In the genomic region with DNA sequence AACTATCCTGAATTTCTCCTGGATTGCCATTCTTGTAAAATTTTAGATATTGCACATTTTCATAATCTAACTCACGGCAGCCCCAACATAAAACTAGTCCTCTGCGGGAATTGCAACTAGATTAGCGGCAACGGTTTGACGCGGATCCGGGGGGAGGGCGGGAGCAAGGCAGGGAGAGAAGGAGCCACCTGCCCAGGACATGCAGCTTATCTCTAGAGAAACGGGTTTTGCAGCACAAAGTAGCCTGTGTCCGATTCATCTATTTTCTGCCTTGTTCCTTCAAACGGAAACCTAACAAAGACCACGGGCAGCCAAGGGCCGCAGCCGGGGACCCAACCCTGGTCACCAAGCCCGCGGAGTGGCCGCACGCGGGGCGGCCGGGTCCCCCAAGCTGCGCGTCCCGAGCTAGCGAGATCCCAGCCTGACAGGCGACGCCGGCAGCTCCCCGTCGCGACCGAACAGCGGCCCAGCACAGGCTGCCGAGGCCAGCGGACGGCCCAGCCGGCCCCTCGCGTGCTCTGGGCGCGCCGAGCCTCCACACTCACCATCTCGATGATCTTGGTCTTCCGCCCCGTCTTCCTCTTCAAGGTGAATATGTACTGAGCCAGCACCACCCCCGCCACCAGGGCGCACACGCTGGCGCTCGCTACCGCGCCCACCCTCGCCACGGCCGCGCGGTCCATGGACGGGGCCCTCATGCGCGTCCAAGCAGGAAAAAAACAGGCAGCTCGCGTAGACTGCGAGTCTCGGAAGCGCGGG, we compare ENCODE assay signal across 1 cellular context.
TF ChIP-seq lines count a peak whose summit lies in the region.

NT5C3A (minus strand) TSS at position 754 of the 759 bp plus-strand sequence; CDS start at position 683, 71 bp downstream.

TF ChIP-seq in K562, 482 proteins besides CTCF, POLR2A, EP300 and RAD21 (continued from another document and continues in another):
- TF ChIP-seq E2F1 (CRISPR knock-in tag; IDR thresholded peaks at IDR 0.05) (peak; percentile 46), ETS1 (conservative IDR thresholded peaks at IDR 0.05; ENCODE audit: control insufficient read depth, low read depth, low read length) (peak; percentile 42; the same call in 1 of the 2 replicates), RREB1 (CRISPR knock-in tag; IDR thresholded peaks at IDR 0.05) (peak; percentile 61; the same call in 1 of the 2 replicates), MNT (conservative IDR thresholded peaks at IDR 0.05) (0 out of 4 replicates have a peak, but pooled peaks have one; percentile 20 to 63), SUPT5H (IDR thresholded peaks at IDR 0.05) (peak; percentile 79), ELF4 (CRISPR knock-in tag; IDR thresholded peaks at IDR 0.05) (no peak), SP1 (CRISPR knock-in tag; IDR thresholded peaks at IDR 0.05) (peak; percentile 69), E2F3 (CRISPR knock-in tag; IDR thresholded peaks at IDR 0.05) (no peak; the same call in 1 of the 2 replicates), MAZ (CRISPR knock-in tag; conservative IDR thresholded peaks at IDR 0.05 in 1 of 2, IDR thresholded peaks at IDR 0.05 in 1 of 2) (peak in 1 of 2 experiments; percentile 47; a peak in 2 of 4 replicates), FOXP1 (CRISPR knock-in tag; IDR thresholded peaks at IDR 0.05) (no peak; the same call in 1 of the 2 replicates), CHD1 (IDR thresholded peaks at IDR 0.05; ENCODE audit: low read length) (peak; percentile 65), CREM (IDR thresholded peaks at IDR 0.05; ENCODE audit: low read depth) (peak; percentile 57; the same call in 1 of the 2 replicates), BRCA1 (IDR thresholded peaks at IDR 0.05) (no peak), BRCA1 (CRISPR knock-in tag; IDR thresholded peaks at IDR 0.05) (0 out of 2 replicates have a peak, but pooled peaks have one; percentile 75), RBM17 (IDR thresholded peaks at IDR 0.05; ENCODE audit: borderline replicate concordance, low read depth, low read length) (no peak), NONO (IDR thresholded peaks at IDR 0.05; ENCODE audit: low read depth in 2 of 2, low read length in 1 of 2) (0 out of 4 replicates have a peak, but pooled peaks of 1 of the 2 experiments have one; percentile 28), PHF8 (IDR thresholded peaks at IDR 0.05; ENCODE audit: borderline replicate concordance, low read length) (peak; percentile 71; the same call in 1 of the 2 replicates), PHF20 (IDR thresholded peaks at IDR 0.05; ENCODE audit: partially characterized antibody) (peak; percentile 68), SMAD4 (CRISPR knock-in tag; conservative IDR thresholded peaks at IDR 0.05) (peak; percentile 57; the same call in 1 of the 2 replicates), ZNF79 (CRISPR knock-in tag; IDR thresholded peaks at IDR 0.05; ENCODE audit: low read depth) (no peak), CTBP1 (IDR thresholded peaks at IDR 0.05; ENCODE audit: borderline replicate concordance) (0 out of 2 replicates have a peak, but pooled peaks have one; percentile 7), YY1 (IDR thresholded peaks at IDR 0.05; ENCODE audit: borderline replicate concordance in 1 of 3, control insufficient read depth in 1 of 3, extremely low read depth in 1 of 3, insufficient read depth in 3 of 3, insufficient read length in 1 of 3, insufficient replicate concordance in 2 of 3, low read depth in 1 of 3, low read length in 2 of 3) (peak in 1 of 3 experiments; percentile 26), SIN3A (IDR thresholded peaks at IDR 0.05; ENCODE audit: borderline replicate concordance in 2 of 2, control insufficient read depth in 1 of 2, low read depth in 2 of 2, low read length in 2 of 2) (peak in 1 of 2 experiments; percentile 22; a peak in 1 of 4 replicates), RCOR1 (IDR thresholded peaks at IDR 0.05; ENCODE audit: borderline replicate concordance in 1 of 2, low read depth in 2 of 2, low read length in 2 of 2) (peak in 1 of 2 experiments; percentile 37; a peak in 1 of 4 replicates), KDM2B (CRISPR knock-in tag; IDR thresholded peaks at IDR 0.05) (0 out of 2 replicates have a peak, but pooled peaks have one; percentile 64), CGGBP1 (CRISPR knock-in tag; IDR thresholded peaks at IDR 0.05) (no peak), KAT7 (CRISPR knock-in tag; IDR thresholded peaks at IDR 0.05; ENCODE audit: borderline replicate concordance) (0 out of 2 replicates have a peak, but pooled peaks have one; percentile 9), ATF7 (IDR thresholded peaks at IDR 0.05) (0 out of 2 replicates have a peak, but pooled peaks have one; percentile 5), SAFB (IDR thresholded peaks at IDR 0.05; ENCODE audit: borderline replicate concordance, low read depth, low read length) (peak; percentile 63), GTF3C2 (IDR thresholded peaks at IDR 0.05; ENCODE audit: borderline replicate concordance, extremely low read depth, insufficient read length) (no peak), JUND (IDR thresholded peaks at IDR 0.05; ENCODE audit: borderline replicate concordance, low read depth, low read length) (0 out of 2 replicates have a peak, but pooled peaks have one; percentile 0), JUND (tag; IDR thresholded peaks at IDR 0.05; ENCODE audit: borderline replicate concordance, low read depth, low read length) (no peak), TRIM24 (IDR thresholded peaks at IDR 0.05) (no peak)
- TF ChIP-seq, protein P1, sequence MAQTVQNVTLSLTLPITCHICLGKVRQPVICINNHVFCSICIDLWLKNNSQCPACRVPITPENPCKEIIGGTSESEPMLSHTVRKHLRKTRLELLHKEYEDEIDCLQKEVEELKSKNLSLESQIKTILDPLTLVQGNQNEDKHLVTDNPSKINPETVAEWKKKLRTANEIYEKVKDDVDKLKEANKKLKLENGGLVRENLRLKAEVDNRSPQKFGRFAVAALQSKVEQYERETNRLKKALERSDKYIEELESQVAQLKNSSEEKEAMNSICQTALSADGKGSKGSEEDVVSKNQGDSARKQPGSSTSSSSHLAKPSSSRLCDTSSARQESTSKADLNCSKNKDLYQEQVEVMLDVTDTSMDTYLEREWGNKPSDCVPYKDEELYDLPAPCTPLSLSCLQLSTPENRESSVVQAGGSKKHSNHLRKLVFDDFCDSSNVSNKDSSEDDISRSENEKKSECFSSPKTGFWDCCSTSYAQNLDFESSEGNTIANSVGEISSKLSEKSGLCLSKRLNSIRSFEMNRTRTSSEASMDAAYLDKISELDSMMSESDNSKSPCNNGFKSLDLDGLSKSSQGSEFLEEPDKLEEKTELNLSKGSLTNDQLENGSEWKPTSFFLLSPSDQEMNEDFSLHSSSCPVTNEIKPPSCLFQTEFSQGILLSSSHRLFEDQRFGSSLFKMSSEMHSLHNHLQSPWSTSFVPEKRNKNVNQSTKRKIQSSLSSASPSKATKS (CRISPR knock-in tag; IDR thresholded peaks at IDR 0.05): no peak
- TF ChIP-seq, protein P2, sequence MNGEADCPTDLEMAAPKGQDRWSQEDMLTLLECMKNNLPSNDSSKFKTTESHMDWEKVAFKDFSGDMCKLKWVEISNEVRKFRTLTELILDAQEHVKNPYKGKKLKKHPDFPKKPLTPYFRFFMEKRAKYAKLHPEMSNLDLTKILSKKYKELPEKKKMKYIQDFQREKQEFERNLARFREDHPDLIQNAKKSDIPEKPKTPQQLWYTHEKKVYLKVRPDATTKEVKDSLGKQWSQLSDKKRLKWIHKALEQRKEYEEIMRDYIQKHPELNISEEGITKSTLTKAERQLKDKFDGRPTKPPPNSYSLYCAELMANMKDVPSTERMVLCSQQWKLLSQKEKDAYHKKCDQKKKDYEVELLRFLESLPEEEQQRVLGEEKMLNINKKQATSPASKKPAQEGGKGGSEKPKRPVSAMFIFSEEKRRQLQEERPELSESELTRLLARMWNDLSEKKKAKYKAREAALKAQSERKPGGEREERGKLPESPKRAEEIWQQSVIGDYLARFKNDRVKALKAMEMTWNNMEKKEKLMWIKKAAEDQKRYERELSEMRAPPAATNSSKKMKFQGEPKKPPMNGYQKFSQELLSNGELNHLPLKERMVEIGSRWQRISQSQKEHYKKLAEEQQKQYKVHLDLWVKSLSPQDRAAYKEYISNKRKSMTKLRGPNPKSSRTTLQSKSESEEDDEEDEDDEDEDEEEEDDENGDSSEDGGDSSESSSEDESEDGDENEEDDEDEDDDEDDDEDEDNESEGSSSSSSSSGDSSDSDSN (IDR thresholded peaks at IDR 0.05; ENCODE audit: borderline replicate concordance in 1 of 2, low read depth in 2 of 2, low read length in 2 of 2): 0 out of 4 replicates have a peak, but pooled peaks of 1 of the 2 experiments have one; percentile 21
